8 cellular contexts compared by ENCODE assay signal in genomic region chr2:157438907-157439791, GRCh38. TPM values are rescaled to one million over a fixed set of nuclear protein-coding genes. Genes with fewer than 3 reads are reported as not detected.
DNase-seq lines count a peak whose midpoint lies in the region; ATAC-seq and TF ChIP-seq lines count a peak whose summit lies in the region.

No MANE protein-coding gene starts in this region.

- DNase-seq in Right ventricle myocardium inferior (ENCODE audit: missing footprints) (no peak), cardiac septum (ENCODE audit: low spot score) (no peak), retinal pigment epithelial cell (ENCODE audit: low read depth) (peak; percentile 40), NCI-H748 (lab: John Stamatoyannopoulos, UW; ENCODE audit: unreplicated experiment) (no peak), WERI-Rb-1 (no peak), HFFc6 (no peak)
- DNase-seq in activated T-helper 2 cell treated with anti-CD3 and anti-CD28 coated beads, Interferon-gamma antibody, Interleukin-2, Interleukin-4, amounts not matched to agents 10 μg/mL and 5 μg/mL and 100 μg/mL, durations not matched to agents 14 hours and 24 hours and 36 hours (ENCODE audit: low spot score): no peak

- no peaks in the 10 kb centered on the region for H3K27me3 Mint-ChIP-seq in activated T-helper 2 cell treated with anti-CD3 and anti-CD28 coated beads, Interferon-gamma antibody, Interleukin-2, Interleukin-4, amounts not matched to agents 10 μg/mL and 5 μg/mL and 100 μg/mL, durations not matched to agents 14 hours and 24 hours and 36 hours (ENCODE audit: low read depth)
- H3K27me3 Mint-ChIP-seq in HFFc6 (ENCODE audit: insufficient read depth): peaks cover 6% of the 10 kb centered on the region

- peaks cover 95% of the 10 kb centered on the region for H3K36me3 Mint-ChIP-seq in activated T-helper 2 cell treated with anti-CD3 and anti-CD28 coated beads, Interferon-gamma antibody, Interleukin-2, Interleukin-4, amounts not matched to agents 10 μg/mL and 5 μg/mL and 100 μg/mL, durations not matched to agents 14 hours and 24 hours and 36 hours (ENCODE audit: low read depth)
- H3K36me3 Mint-ChIP-seq in HFFc6 (ENCODE audit: low read depth): no peaks in the 10 kb centered on the region

- peak overlapping the region; percentile 96 for H3K27ac Mint-ChIP-seq in activated T-helper 2 cell treated with anti-CD3 and anti-CD28 coated beads, Interferon-gamma antibody, Interleukin-2, Interleukin-4, amounts not matched to agents 10 μg/mL and 5 μg/mL and 100 μg/mL, durations not matched to agents 14 hours and 24 hours and 36 hours
- H3K27ac Mint-ChIP-seq in HFFc6: no peak overlapping the region

- peaks cover 40% of the 10 kb centered on the region for H3K4me1 Mint-ChIP-seq in activated T-helper 2 cell treated with anti-CD3 and anti-CD28 coated beads, Interferon-gamma antibody, Interleukin-2, Interleukin-4, amounts not matched to agents 10 μg/mL and 5 μg/mL and 100 μg/mL, durations not matched to agents 14 hours and 24 hours and 36 hours (ENCODE audit: low read depth)
- H3K4me1 Mint-ChIP-seq in HFFc6 (ENCODE audit: low read depth): no peaks in the 10 kb centered on the region

- intact Hi-C loops in Right ventricle myocardium inferior (cut with DNase I): no loop called here
- intact Hi-C loops in cardiac septum (cut with DNase I): no loop called here
- intact Hi-C loops in activated T-helper 2 cell treated with anti-CD3 and anti-CD28 coated beads, Interferon-gamma antibody, Interleukin-2, Interleukin-4, amounts not matched to agents 10 μg/mL and 5 μg/mL and 100 μg/mL, durations not matched to agents 14 hours and 24 hours and 36 hours (cut with micrococcal nuclease): loop anchor here (1.0 to 5.0 kb wide), 3 partner anchors 19 to 38 kb away; no protein-coding TSS in a partner anchor

- no peak overlapping the region for H3K4me3 ChIP-seq in retinal pigment epithelial cell (ENCODE audit: low read length)
- H3K4me3 ChIP-seq in WERI-Rb-1 (ENCODE audit: low read depth, low read length): no peak overlapping the region

- no peaks in the 10 kb centered on the region for H3K36me3 ChIP-seq in WERI-Rb-1

- no peak overlapping the region for H3K27ac ChIP-seq in WERI-Rb-1

- TF ChIP-seq CTCF in retinal pigment epithelial cell (conservative IDR thresholded peaks at IDR 0.05; ENCODE audit: low read depth, low read length) (no peak), WERI-Rb-1 (IDR thresholded peaks at IDR 0.05; ENCODE audit: low read depth, low read length) (no peak), HFFc6 (IDR thresholded peaks at IDR 0.05) (no peak)

- ATAC-seq in Right ventricle myocardium inferior (peak; percentile 70), HG03457 (IDR thresholded peaks at IDR 0.05; ENCODE audit: unreplicated experiment) (peak; percentile 12)

- H3K9me3 Mint-ChIP-seq in activated T-helper 2 cell treated with anti-CD3 and anti-CD28 coated beads, Interferon-gamma antibody, Interleukin-2, Interleukin-4, amounts not matched to agents 10 μg/mL and 5 μg/mL and 100 μg/mL, durations not matched to agents 14 hours and 24 hours and 36 hours: no peaks in the 10 kb centered on the region
- no peaks in the 10 kb centered on the region for H3K9me3 Mint-ChIP-seq in HFFc6

- no peaks in the 10 kb centered on the region for H3K9me3 ChIP-seq in WERI-Rb-1 (ENCODE audit: severe bottlenecking)

- no peaks in the 10 kb centered on the region for H3K27me3 ChIP-seq in WERI-Rb-1 (ENCODE audit: insufficient read depth, low read depth, severe bottlenecking)

- peak overlapping the region; percentile 98 for H3K4me3 Mint-ChIP-seq in activated T-helper 2 cell treated with anti-CD3 and anti-CD28 coated beads, Interferon-gamma antibody, Interleukin-2, Interleukin-4, amounts not matched to agents 10 μg/mL and 5 μg/mL and 100 μg/mL, durations not matched to agents 14 hours and 24 hours and 36 hours (ENCODE audit: low read depth)
- H3K4me3 Mint-ChIP-seq in HFFc6: no peak overlapping the region

RNA-seq across cellular contexts. Expression of gene CYTIP, which starts 4.7 kb away (rescaled TPM):
- 1.7 TPM for total RNA-seq in Right ventricle myocardium inferior
- 2.5 TPM for total RNA-seq in cardiac septum
- total RNA-seq in activated T-helper 2 cell treated with anti-CD3 and anti-CD28 coated beads, Interferon-gamma antibody, Interleukin-2, Interleukin-4, amounts not matched to agents 10 μg/mL and 5 μg/mL and 100 μg/mL, durations not matched to agents 14 hours and 24 hours and 36 hours: 199 and 206 TPM in 2 replicates
- total RNA-seq in HFFc6 (2021; fragmentation: NEBNext Ultra II Directional; extraction: Animal tissue kit (Norgen Biotek cat#: 25700)): not detected

Comparison
In these comparisons a context has a peak if more than half of its experiments do, and no peak if none do; other contexts are left out.
1. RNA of gene CYTIP, which starts 4.7 kb away (total RNA-seq): 199 to 206 TPM in activated T-helper 2 cell treated with anti-CD3 and anti-CD28 coated beads, Interferon-gamma antibody, Interleukin-2, Interleukin-4, amounts not matched to agents 10 μg/mL and 5 μg/mL and 100 μg/mL, durations not matched to agents 14 hours and 24 hours and 36 hours; 2.5 TPM in cardiac septum (single experiment), 1.7 TPM in Right ventricle myocardium inferior (single experiment) and not detected in HFFc6; every median in the first group is over 10 times any median in the second.